In the genomic region with DNA sequence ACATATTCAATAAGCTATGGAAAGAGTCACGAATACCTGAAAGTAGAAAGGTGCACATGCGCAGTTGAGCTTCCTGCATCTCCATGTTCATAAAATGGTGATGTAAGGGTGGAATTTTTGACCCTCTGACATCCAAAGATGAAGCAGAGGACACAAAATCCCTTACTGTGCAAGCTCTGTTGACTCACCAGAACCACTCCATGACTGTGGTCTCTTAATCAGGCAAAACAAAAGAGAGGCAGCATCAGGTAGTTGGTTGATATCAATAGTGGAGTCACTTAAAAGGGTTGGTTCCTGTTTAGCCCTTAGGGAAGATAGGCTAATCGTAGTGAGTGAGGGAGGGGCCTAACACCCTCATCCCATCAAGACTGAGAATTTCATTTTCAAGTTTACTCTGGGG, we compare ENCODE assay signal across 18 cellular contexts.
"Had no signal": no experiment of that assay in that cellular context is flagged by ENCODE, and none has a peak within 500 bp of the region (broad histone marks: within the 10 kb centered on the region; RNA-seq: fewer than 3 reads in every experiment).

No MANE protein-coding gene starts in this region.

- H3K4me1 Mint-ChIP-seq: activated CD4-positive, alpha-beta T cell treated with anti-CD3 and anti-CD28 coated beads, Interleukin-2, amount 10 ng/mL, durations not matched to agents 7 days and 5 days; brain; naive B cell; neural progenitor cell; stimulated activated naive CD8-positive, alpha-beta T cell treated with anti-CD3 and anti-CD28 coated beads, Interleukin-15, amount 100 ng/mL, for 72 hours; T-helper 17 cell had no signal

- H3K27me3 Mint-ChIP-seq: activated CD4-positive, alpha-beta T cell treated with anti-CD3 and anti-CD28 coated beads, Interleukin-2, amount 10 ng/mL, durations not matched to agents 7 days and 5 days; activated naive CD8-positive, alpha-beta T cell; dendritic cell treated with granulocyte-macrophage colony-stimulating factor and Interleukin-4, amounts not matched to agents 40 ng/mL and 50 ng/mL, for 4 days; effector memory CD8-positive, alpha-beta T cell; T-helper 17 cell had no signal

- ATAC-seq: effector memory CD8-positive, alpha-beta T cell; gastroesophageal sphincter; right lobe of liver; stimulated activated naive CD8-positive, alpha-beta T cell treated with anti-CD3 and anti-CD28 coated beads, Interleukin-15, amount 100 ng/mL, for 72 hours; T-helper 17 cell had no signal

- H3K9me3 Mint-ChIP-seq: activated CD4-positive, alpha-beta T cell treated with anti-CD3 and anti-CD28 coated beads, Interleukin-2, amount 10 ng/mL, durations not matched to agents 7 days and 5 days; dendritic cell treated with granulocyte-macrophage colony-stimulating factor and Interleukin-4, amounts not matched to agents 40 ng/mL and 50 ng/mL, for 4 days had no signal

- H3K4me3 ChIP-seq: gastroesophageal sphincter, heart right ventricle, neural progenitor cell, ovary, right lobe of liver, upper lobe of left lung had no signal

- H3K27ac Mint-ChIP-seq: activated CD4-positive, alpha-beta T cell treated with anti-CD3 and anti-CD28 coated beads, Interleukin-2, amount 10 ng/mL, durations not matched to agents 7 days and 5 days; activated naive CD8-positive, alpha-beta T cell; brain; dendritic cell treated with granulocyte-macrophage colony-stimulating factor and Interleukin-4, amounts not matched to agents 40 ng/mL and 50 ng/mL, for 4 days; effector memory CD8-positive, alpha-beta T cell; naive B cell; neural progenitor cell; stimulated activated naive CD8-positive, alpha-beta T cell treated with anti-CD3 and anti-CD28 coated beads, Interleukin-15, amount 100 ng/mL, for 72 hours; T-helper 17 cell had no signal

- H3K27me3 ChIP-seq: gastroesophageal sphincter, heart right ventricle, neural progenitor cell, ovary, right lobe of liver, upper lobe of left lung had no signal

- H3K36me3 ChIP-seq: gastroesophageal sphincter, heart right ventricle, neural progenitor cell, ovary, right lobe of liver, upper lobe of left lung had no signal

- H3K4me3 Mint-ChIP-seq: activated CD4-positive, alpha-beta T cell treated with anti-CD3 and anti-CD28 coated beads, Interleukin-2, amount 10 ng/mL, durations not matched to agents 7 days and 5 days; activated naive CD8-positive, alpha-beta T cell; brain; dendritic cell treated with granulocyte-macrophage colony-stimulating factor and Interleukin-4, amounts not matched to agents 40 ng/mL and 50 ng/mL, for 4 days; effector memory CD8-positive, alpha-beta T cell; naive B cell; neural progenitor cell; stimulated activated naive CD8-positive, alpha-beta T cell treated with anti-CD3 and anti-CD28 coated beads, Interleukin-15, amount 100 ng/mL, for 72 hours; T-helper 17 cell had no signal

- H3K36me3 Mint-ChIP-seq: activated naive CD8-positive, alpha-beta T cell; brain; naive B cell; neural progenitor cell had no signal

- DNase-seq: activated CD4-positive, alpha-beta T cell treated with anti-CD3 and anti-CD28 coated beads, Interleukin-2, amount 10 ng/mL, durations not matched to agents 7 days and 5 days; activated CD4-positive, CD25-positive, alpha-beta regulatory T cell; activated CD8-positive, alpha-beta memory T cell treated with anti-CD3 and anti-CD28 coated beads, Interleukin-2, amount 50 U/mL, for 48 hours; activated gamma-delta T cell treated with Interleukin-2 at 50 U/mL for 16 hours; cerebellar nuclear complex; effector memory CD8-positive, alpha-beta T cell; heart right ventricle; naive B cell; ovary; right lobe of liver; stimulated activated naive CD8-positive, alpha-beta T cell treated with anti-CD3 and anti-CD28 coated beads, Interleukin-15, amount 100 ng/mL, for 72 hours; T-helper 17 cell; upper lobe of left lung had no signal
